8 cellular contexts compared by ENCODE assay signal in the genomic region with DNA sequence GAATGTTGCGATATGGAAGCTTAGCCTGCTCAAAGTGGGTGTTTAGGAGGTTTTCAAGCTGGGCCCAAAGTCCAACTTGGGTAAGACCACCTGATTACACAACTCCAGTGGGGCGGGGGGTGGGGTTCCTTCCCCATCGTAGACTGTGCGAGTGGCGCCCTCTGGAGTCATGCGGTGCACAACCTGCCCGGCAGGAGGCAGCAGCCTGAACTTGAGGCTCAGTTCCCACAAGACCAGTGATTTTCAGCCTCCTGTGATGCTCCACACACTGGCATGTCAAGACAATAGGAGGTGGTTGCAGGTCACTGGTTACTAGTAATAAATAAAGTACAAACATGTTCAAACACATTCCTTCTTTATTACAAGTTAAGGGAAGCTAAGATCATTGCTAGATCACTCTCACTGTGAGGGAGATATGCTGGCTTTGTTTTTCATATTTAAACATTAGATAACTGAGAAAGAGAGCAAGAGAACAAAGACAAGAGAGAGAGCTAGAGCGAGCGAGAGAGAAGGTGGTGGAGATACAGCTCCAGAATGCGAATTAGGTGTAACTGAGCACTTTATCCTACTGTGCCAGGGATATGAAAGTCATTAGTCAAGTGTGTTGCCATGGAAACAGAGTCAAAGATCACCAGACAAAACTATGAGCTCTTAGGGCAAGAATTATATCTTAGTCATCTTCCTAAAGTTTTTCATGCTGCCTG.
DNase-seq lines count a peak whose midpoint lies in the region; ATAC-seq and TF ChIP-seq lines count a peak whose summit lies in the region.

No MANE protein-coding gene starts in this region.

- no peak overlapping the region for H3K4me3 ChIP-seq in cardiac muscle cell
- H3K4me3 ChIP-seq in fibroblast of mammary gland (ENCODE audit: control insufficient read depth, low read depth, low read length), result no peak overlapping the region
- H3K4me3 ChIP-seq in testis, result no peak overlapping the region

- H3K4me1 ChIP-seq in cardiac muscle cell (ENCODE audit: low read depth) (peaks cover 57% of the 10 kb centered on the region), testis (peaks cover 11% of the 10 kb centered on the region)

- intact Hi-C loops in cardiac septum (cut with DNase I), result no loop called here
- intact Hi-C loops in testis (cut with DNase I; ENCODE audit: low total_unique reads), result no loop called here

- H3K27ac Mint-ChIP-seq in activated T-helper 17 cell treated with anti-CD3 and anti-CD28 coated beads, Interleukin-2, amount 50 U/mL, for 72 hours, result no peak overlapping the region

- no peak overlapping the region for H3K4me3 Mint-ChIP-seq in activated T-helper 17 cell treated with anti-CD3 and anti-CD28 coated beads, Interleukin-2, amount 50 U/mL, for 72 hours

- no peaks in the 10 kb centered on the region for H3K27me3 ChIP-seq in cardiac muscle cell
- no peaks in the 10 kb centered on the region for H3K27me3 ChIP-seq in testis

- no peak for TF ChIP-seq POLR2A in testis (IDR thresholded peaks at IDR 0.05)

- H3K36me3 Mint-ChIP-seq in activated T-helper 17 cell treated with anti-CD3 and anti-CD28 coated beads, Interleukin-2, amount 50 U/mL, for 72 hours (ENCODE audit: low read depth), result no peaks in the 10 kb centered on the region

- no peaks in the 10 kb centered on the region for H3K9me3 ChIP-seq in cardiac muscle cell (ENCODE audit: low read depth)
- no peaks in the 10 kb centered on the region for H3K9me3 ChIP-seq in testis

- H3K9me3 Mint-ChIP-seq in activated T-helper 17 cell treated with anti-CD3 and anti-CD28 coated beads, Interleukin-2, amount 50 U/mL, for 72 hours, result peaks cover 8% of the 10 kb centered on the region

- no peaks in the 10 kb centered on the region for H3K36me3 ChIP-seq in cardiac muscle cell
- no peaks in the 10 kb centered on the region for H3K36me3 ChIP-seq in testis (ENCODE audit: low read depth, missing control alignments)

- no peaks in the 10 kb centered on the region for H3K27me3 Mint-ChIP-seq in activated T-helper 17 cell treated with anti-CD3 and anti-CD28 coated beads, Interleukin-2, amount 50 U/mL, for 72 hours

- 79 to 86% methylated on average over 10 of the region's 10 CpGs for WGBS in testis, 2 donors

- H3K4me1 Mint-ChIP-seq in activated T-helper 17 cell treated with anti-CD3 and anti-CD28 coated beads, Interleukin-2, amount 50 U/mL, for 72 hours, result no peaks in the 10 kb centered on the region

- TF ChIP-seq CTCF in cardiac muscle cell (IDR thresholded peaks at IDR 0.05; ENCODE audit: low read depth, low read length), result peak; percentile 53
- peak; percentile 58 for TF ChIP-seq CTCF in fibroblast of mammary gland (conservative IDR thresholded peaks at IDR 0.05; ENCODE audit: control insufficient read depth, insufficient read depth, low read depth, low read length)
- no peak for TF ChIP-seq CTCF in testis (IDR thresholded peaks at IDR 0.05)

- no peak for ATAC-seq in activated T-helper 17 cell treated with anti-CD3 and anti-CD28 coated beads, Interleukin-2, amount 50 U/mL, for 72 hours (replicated peaks)
- ATAC-seq in GM21447 (IDR thresholded peaks at IDR 0.05; ENCODE audit: unreplicated experiment), result no peak

- H3K27ac ChIP-seq in cardiac muscle cell, result peak overlapping the region; percentile 79
- no peak overlapping the region for H3K27ac ChIP-seq in testis

- DNase-seq in cardiac muscle cell (ENCODE audit: low read depth in 1 of 2, low spot score in 1 of 2) (peak; percentile 43 to 68), cardiac septum (ENCODE audit: low spot score) (no peak), NCI-H526 (lab: John Stamatoyannopoulos, UW) (peak; percentile 71 to 83), fibroblast of mammary gland (ENCODE audit: low read depth) (peak; percentile 91), testis (peak; percentile 21), NCI-H446 (lab: John Stamatoyannopoulos, UW) (no peak)

Comparison
In these comparisons a context has a peak if more than half of its experiments do, and no peak if none do; other contexts are left out.
1. DNase-seq: peak in cardiac muscle cell (2 of 2), NCI-H526 (2 of 2), fibroblast of mammary gland (single experiment) and testis (single experiment); none in cardiac septum (single experiment) and NCI-H446 (0 of 2).
2. CTCF ChIP-seq: peak in cardiac muscle cell (single experiment) and fibroblast of mammary gland (single experiment); none in testis (0 of 3).